In genomic region chr7:5557920-5558401, GRCh38 we compare ENCODE assay signal across 8 cellular contexts. TPM values are rescaled to one million over a fixed set of nuclear protein-coding genes. Genes with fewer than 3 reads are reported as not detected.
DNase-seq lines count a peak whose midpoint lies in the region; ATAC-seq and TF ChIP-seq lines count a peak whose summit lies in the region.

No MANE protein-coding gene starts in this region.

- no peak for DNase-seq in CD14-positive monocyte (ENCODE audit: low spot score)
- no peak for DNase-seq in NT2/D1 (ENCODE audit: low read depth, low spot score)
- DNase-seq in effector memory CD8-positive, alpha-beta T cell, result no peak
- peak; percentile 52 for DNase-seq in naive B cell
- no peak for DNase-seq in NCI-H526 treated with DMSO at 0.1 percent for 48 hours (lab: John Stamatoyannopoulos, UW)
- no peak for DNase-seq in NCI-H345 treated with DMSO at 0.1 percent for 48 hours (lab: John Stamatoyannopoulos, UW; ENCODE audit: unreplicated experiment)

- no peaks in the 10 kb centered on the region for H3K9me3 ChIP-seq in NT2/D1 (ENCODE audit: insufficient read depth, low read length)

- TF ChIP-seq CTCF in CD14-positive monocyte (IDR thresholded peaks at IDR 0.05), result no peak

- peak; percentile 35 for ATAC-seq in GM19397 (IDR thresholded peaks at IDR 0.05; ENCODE audit: unreplicated experiment)
- ATAC-seq in effector memory CD8-positive, alpha-beta T cell (replicated peaks), result no peak
- ATAC-seq in naive B cell (ENCODE audit: low read depth in 2 of 2), result peak; percentile 27 to 37
- no peak for ATAC-seq in HG03280 (IDR thresholded peaks at IDR 0.05; ENCODE audit: unreplicated experiment)

- H3K27me3 Mint-ChIP-seq in CD14-positive monocyte (ENCODE audit: low read depth in 3 of 3), result peaks cover 0 to 1% (median 0%) of the 10 kb centered on the region in 3 donors
- peaks cover 0 to 9% of the 10 kb centered on the region in 2 donors for H3K27me3 Mint-ChIP-seq in effector memory CD8-positive, alpha-beta T cell
- no peaks in the 10 kb centered on the region for H3K27me3 Mint-ChIP-seq in naive B cell

- no peaks in the 10 kb centered on the region for H3K36me3 Mint-ChIP-seq in CD14-positive monocyte
- H3K36me3 Mint-ChIP-seq in effector memory CD8-positive, alpha-beta T cell (ENCODE audit: insufficient read depth), result peaks cover 4% of the 10 kb centered on the region
- no peaks in the 10 kb centered on the region for H3K36me3 Mint-ChIP-seq in naive B cell

- H3K36me3 ChIP-seq in NT2/D1 (ENCODE audit: insufficient read depth, insufficient read length, low read length), result no peaks in the 10 kb centered on the region

- H3K9me3 Mint-ChIP-seq in CD14-positive monocyte (peaks cover 0 to 1% (median 0%) of the 10 kb centered on the region in 7 donors), naive B cell (no peaks in the 10 kb centered on the region)
- H3K9me3 Mint-ChIP-seq in effector memory CD8-positive, alpha-beta T cell, result no peaks in the 10 kb centered on the region

- intact Hi-C loops in CD14-positive monocyte (cut with micrococcal nuclease), result no loop called here

- peak overlapping the region; percentile 44 for H3K9ac ChIP-seq in NT2/D1 (ENCODE audit: insufficient read length, low read depth)

- H3K27me3 ChIP-seq in NT2/D1 (ENCODE audit: insufficient read depth, insufficient read length), result no peaks in the 10 kb centered on the region

- H3K27ac Mint-ChIP-seq in CD14-positive monocyte (peak overlapping the region; percentile 92 to 98 (median 96)), naive B cell (peak overlapping the region; percentile 93 to 99 (median 98))
- peak overlapping the region; percentile 88 to 90 for H3K27ac Mint-ChIP-seq in effector memory CD8-positive, alpha-beta T cell

- H3K4me3 Mint-ChIP-seq in CD14-positive monocyte, result peak overlapping the region; percentile 80 to 94
- peak overlapping the region; percentile 74 to 78 for H3K4me3 Mint-ChIP-seq in effector memory CD8-positive, alpha-beta T cell
- peak overlapping the region; percentile 85 to 98 (median 93) for H3K4me3 Mint-ChIP-seq in naive B cell

- H3K4me1 Mint-ChIP-seq in CD14-positive monocyte (peaks cover 49% of the 10 kb centered on the region), naive B cell (peaks cover 37 to 59% (median 47%) of the 10 kb centered on the region in 3 donors)
- H3K4me1 Mint-ChIP-seq in effector memory CD8-positive, alpha-beta T cell (ENCODE audit: low read depth in 2 of 2), result peaks cover 39 to 40% of the 10 kb centered on the region in 2 donors

- peaks cover 29% of the 10 kb centered on the region for H3K4me1 ChIP-seq in NT2/D1 (ENCODE audit: insufficient read depth, insufficient read length)

- H3K4me3 ChIP-seq in NT2/D1 (ENCODE audit: insufficient read length, low read depth), result no peak overlapping the region

RNA-seq across cellular contexts. Expression of gene ACTB, which starts 27.6 kb away (rescaled TPM):
- polyA plus RNA-seq in CD14-positive monocyte (over 10,000 TPM; 20,280 to 23,749 TPM), naive B cell (ENCODE audit: low read depth in 6 of 6) (over 10,000 TPM; 10,628 to 16,007 (median 11,568) TPM)

RNA-seq across cellular contexts. Expression of gene FSCN1, which starts 34.7 kb away (rescaled TPM):
- polyA plus RNA-seq in CD14-positive monocyte, result 1 to 10 TPM; 2.0 to 2.5 TPM
- polyA plus RNA-seq in naive B cell (ENCODE audit: low read depth in 6 of 6), result under 1 TPM in 5 of 6 donors, not detected in 1; 0.08 to 0.46 (median 0.13) TPM

RNA-seq across cellular contexts. Expression of gene FBXL18, which starts 44.4 kb away (rescaled TPM):
- polyA plus RNA-seq in CD14-positive monocyte (under 1 TPM; 0.11 to 0.75 TPM), naive B cell (ENCODE audit: low read depth in 6 of 6) (1 to 10 TPM in 2 of 6 donors, under 1 TPM in 3, not detected in 1; 0.32 to 1.2 (median 0.55) TPM)

Comparison
In these comparisons a context has a peak if more than half of its experiments do, and no peak if none do; other contexts are left out.
1. ATAC-seq: peak in GM19397 (single experiment) and naive B cell (2 of 2); none in effector memory CD8-positive, alpha-beta T cell (single experiment) and HG03280 (single experiment).
2. Peak in every context shown above with its lines, with median percentiles within 50 percentile points of each other: H3K27ac Mint-ChIP-seq and H3K4me3 Mint-ChIP-seq.